8 cellular contexts compared by ENCODE assay signal in genomic region chr7:23597064-23597907, GRCh38. TPM values are rescaled to one million over a fixed set of nuclear protein-coding genes. Genes with fewer than 3 reads are reported as not detected.
DNase-seq lines count a peak whose midpoint lies in the region; ATAC-seq, FAIRE-seq and TF ChIP-seq lines count a peak whose summit lies in the region.

Gene CCDC126 (plus strand): TSS chr7:23597382. CDS start chr7:23611316, 13,934 bp downstream.

- H3K4me1 ChIP-seq in right cardiac atrium (ENCODE audit: control insufficient read depth, insufficient read depth, low read length): peaks cover 1% of the 10 kb centered on the region

- H3K4me3 ChIP-seq in right cardiac atrium (ENCODE audit: low read length): peak within 1 kb of the TSS; percentile 71

- TF ChIP-seq CTCF in GM13976 (IDR thresholded peaks at IDR 0.05; ENCODE audit: borderline replicate concordance, control extremely low read depth, extremely low read depth, insufficient read depth, missing control alignments): no peak

- no peaks in the 10 kb centered on the region for H3K9me3 ChIP-seq in right cardiac atrium (ENCODE audit: control insufficient read depth, low read length)

- FAIRE-seq in urothelium cell line (lab: Jason Lieb, UNC): peak; percentile 77

- 1% methylated on average over 94 of the region's 94 CpGs for WGBS in right cardiac atrium

- in situ Hi-C loops in GM13976 (cut with MboI; ENCODE audit: low sequenced_read_pairs, unreplicated experiment): no loop called here

- ATAC-seq in HG02798 (IDR thresholded peaks at IDR 0.05; ENCODE audit: poor library complexity, unreplicated experiment) (peak; percentile 90), right cardiac atrium (peak; percentile 99)

- peak; percentile 90 for DNase-seq in GM13976 (ENCODE audit: low spot score)
- DNase-seq in NCI-H1417 treated with DMSO at 0.1 percent for 48 hours (lab: John Stamatoyannopoulos, UW): peak; percentile 76
- peak; percentile 60 to 82 (median 75) for DNase-seq in T-helper 1 cell
- DNase-seq in right cardiac atrium: peak; percentile 95 to 97 (median 97)
- peak; percentile 64 for DNase-seq in pulmonary artery endothelial cell (ENCODE audit: low read depth, low spot score)
- peak; percentile 95 for DNase-seq in urothelium cell line (ENCODE audit: low spot score)

- intact Hi-C loops in right cardiac atrium (cut with DNase I): loop anchor here in 2 of 4 donors (5.0 to 10.0 kb wide), 2 partner anchors 80 to 88 kb away; partner anchors contain the start of gene FAM221A (in 1 of the 2)

- no peaks in the 10 kb centered on the region for H3K27me3 ChIP-seq in right cardiac atrium (ENCODE audit: control insufficient read depth, insufficient read depth)

- peak within 1 kb of the TSS; percentile 85 for H3K27ac ChIP-seq in angular gyrus (ENCODE audit: low read depth, low read length)
- peak within 1 kb of the TSS; percentile 89 for H3K27ac ChIP-seq in right cardiac atrium (ENCODE audit: low read length)

RNA-seq across cellular contexts. Expression of gene CCDC126, which starts in this region (rescaled TPM):
- total RNA-seq in right cardiac atrium (10 to 100 TPM in 1 of 4 donors, 1 to 10 TPM in 3; 7.8 to 11.3 (median 9.2) TPM), pulmonary artery endothelial cell (11.5 and 15.7 TPM in 2 replicates)
- 6.5 TPM for polyA plus RNA-seq in right cardiac atrium

Comparison
In these comparisons a context has a peak if more than half of its experiments do, and no peak if none do; other contexts are left out.
1. Peak in every context shown above with its lines: DNase-seq, ATAC-seq, H3K4me3 ChIP-seq and H3K27ac ChIP-seq.